Comparison of ENCODE assay signal across 10 cellular contexts in genomic region chr9:93116049-93116961, GRCh38. TPM values are rescaled to one million over a fixed set of nuclear protein-coding genes. Genes with fewer than 3 reads are reported as not detected.
DNase-seq lines count a peak whose midpoint lies in the region; ATAC-seq and TF ChIP-seq lines count a peak whose summit lies in the region.
"Had no signal": no experiment of that assay in that cellular context is flagged by ENCODE, and none has a peak within 500 bp of the region (broad histone marks: within the 10 kb centered on the region; RNA-seq: fewer than 3 reads in every experiment).

No MANE protein-coding gene starts in this region.

- TF ChIP-seq CTCF in MM.1S (IDR thresholded peaks at IDR 0.05; ENCODE audit: low read length) (no peak), endodermal cell (conservative IDR thresholded peaks at IDR 0.05) (no peak)

- H4K20me1 ChIP-seq in MM.1S (ENCODE audit: insufficient read depth, low read length): no peaks in the 10 kb centered on the region

- H3K36me3 Mint-ChIP-seq in endodermal cell (ENCODE audit: low read depth): no peaks in the 10 kb centered on the region

- no peaks in the 10 kb centered on the region for H3K9me3 Mint-ChIP-seq in endodermal cell
- H3K9me3 Mint-ChIP-seq: CD4-positive, alpha-beta memory T cell had no signal

- H3K9ac ChIP-seq in MM.1S (ENCODE audit: low read length) (no peak overlapping the region; the same call in 1 of the 2 replicates), endodermal cell (ENCODE audit: extremely low read depth, low read length, poor library complexity, severe bottlenecking) (no peak overlapping the region)

- H3K9me2 ChIP-seq in MM.1S (replicated peaks; ENCODE audit: insufficient read depth, low read length): no peaks in the 10 kb centered on the region

- H3K4me1 ChIP-seq in MM.1S (ENCODE audit: low read length) (peaks cover 6% of the 10 kb centered on the region; the same call in 1 of the 2 replicates), endodermal cell (ENCODE audit: control insufficient read depth, insufficient read depth, low read length) (peaks cover 5% of the 10 kb centered on the region)

- peaks cover 16% of the 10 kb centered on the region for H3K4me1 Mint-ChIP-seq in endodermal cell

- no peaks in the 10 kb centered on the region for H3K9me3 ChIP-seq in MM.1S (replicated peaks; ENCODE audit: insufficient read depth, low read length)
- no peaks in the 10 kb centered on the region for H3K9me3 ChIP-seq in endodermal cell (ENCODE audit: control insufficient read depth, low read length)

- H2AFZ ChIP-seq in MM.1S (ENCODE audit: low read length): peak overlapping the region; percentile 61; the same call in 1 of the 2 replicates

- no peak for ATAC-seq in HG02981 (IDR thresholded peaks at IDR 0.05; ENCODE audit: unreplicated experiment)
- ATAC-seq in HG03025 (IDR thresholded peaks at IDR 0.05; ENCODE audit: low FRiP score, unreplicated experiment): no peak
- ATAC-seq in HG03565 (IDR thresholded peaks at IDR 0.05; ENCODE audit: unreplicated experiment): no peak

- H3K4me3 Mint-ChIP-seq in endodermal cell: no peak overlapping the region
- H3K4me3 Mint-ChIP-seq: CD4-positive, alpha-beta memory T cell had no signal

- H3K27me3 ChIP-seq in MM.1S (replicated peaks; ENCODE audit: insufficient read depth, low read length): no peaks in the 10 kb centered on the region
- H3K27me3 ChIP-seq in endodermal cell (ENCODE audit: control insufficient read depth, insufficient read depth, low read length, poor library complexity, severe bottlenecking): no peaks in the 10 kb centered on the region

- H3K27me3 Mint-ChIP-seq in endodermal cell (ENCODE audit: insufficient read depth): no peaks in the 10 kb centered on the region
- H3K27me3 Mint-ChIP-seq: CD4-positive, alpha-beta memory T cell had no signal

- DNase-seq in 8988T: peak; percentile 20
- peak; percentile 61 for DNase-seq in MM.1S
- peak; percentile 62 for DNase-seq in endodermal cell
- peak; percentile 83 for DNase-seq in mucosa of gallbladder (ENCODE audit: low spot score)
- DNase-seq in NCI-H1048 (lab: John Stamatoyannopoulos, UW): no peak
- DNase-seq: NCI-H524 treated with DMSO at 0.1 percent for 48 hours had no signal

- H3K79me2 ChIP-seq in MM.1S (ENCODE audit: low read length): no peaks in the 10 kb centered on the region

- H3K4me2 ChIP-seq in MM.1S (ENCODE audit: low read depth, low read length): peak overlapping the region; percentile 47

- H3K4me3 ChIP-seq in MM.1S (ENCODE audit: low read length) (no peak overlapping the region), endodermal cell (ENCODE audit: low read length) (no peak overlapping the region)

- 80 to 85% methylated on average over 14 to 17 of the region's 17 CpGs for WGBS in endodermal cell (ENCODE audit: insufficient coverage in 1 of 2, insufficient read length in 1 of 2), 2 experiments

- no peaks in the 10 kb centered on the region for H3F3A ChIP-seq in MM.1S (ENCODE audit: insufficient read depth, low read length)

- H3K36me3 ChIP-seq in MM.1S (replicated peaks; ENCODE audit: insufficient read depth, low read length): no peaks in the 10 kb centered on the region
- H3K36me3 ChIP-seq in endodermal cell (ENCODE audit: control insufficient read depth, insufficient read depth, low read length): no peaks in the 10 kb centered on the region

- H3K27ac Mint-ChIP-seq in endodermal cell: no peak overlapping the region

- peak overlapping the region; percentile 52; the same call in 1 of the 2 replicates for H3K27ac ChIP-seq in MM.1S (ENCODE audit: low read length)
- no peak overlapping the region for H3K27ac ChIP-seq in endodermal cell (ENCODE audit: low read depth, low read length)

RNA-seq across cellular contexts. Expression of gene NINJ1, which starts 17.7 kb away (rescaled TPM):
- total RNA-seq in endodermal cell (10 to 100 TPM; 24.2 to 32.0 TPM), mucosa of gallbladder (75.6 TPM)
- polyA plus RNA-seq in endodermal cell (2013, experiment 1 of 2): 29.8 TPM
- 28.4 TPM for polyA plus RNA-seq in endodermal cell (2013, experiment 2 of 2)

RNA-seq across cellular contexts. Expression of gene CARD19, which starts 20.3 kb away (rescaled TPM):
- total RNA-seq in endodermal cell (10 to 100 TPM; 16.4 to 21.9 TPM), mucosa of gallbladder (45.2 TPM)
- 32.1 TPM for polyA plus RNA-seq in endodermal cell (2013, experiment 1 of 2)
- 29.8 TPM for polyA plus RNA-seq in endodermal cell (2013, experiment 2 of 2)

RNA-seq across cellular contexts. Expression of gene SUSD3, which starts 57.8 kb away (rescaled TPM):
- total RNA-seq in endodermal cell (1 to 10 TPM; 5.1 to 5.9 TPM), mucosa of gallbladder (5.0 TPM)
- 3.1 TPM for polyA plus RNA-seq in endodermal cell (2013, experiment 1 of 2)
- polyA plus RNA-seq in endodermal cell (2013, experiment 2 of 2): 2.7 TPM
